ENCODE assay signal across 8 cellular contexts in the genomic region with DNA sequence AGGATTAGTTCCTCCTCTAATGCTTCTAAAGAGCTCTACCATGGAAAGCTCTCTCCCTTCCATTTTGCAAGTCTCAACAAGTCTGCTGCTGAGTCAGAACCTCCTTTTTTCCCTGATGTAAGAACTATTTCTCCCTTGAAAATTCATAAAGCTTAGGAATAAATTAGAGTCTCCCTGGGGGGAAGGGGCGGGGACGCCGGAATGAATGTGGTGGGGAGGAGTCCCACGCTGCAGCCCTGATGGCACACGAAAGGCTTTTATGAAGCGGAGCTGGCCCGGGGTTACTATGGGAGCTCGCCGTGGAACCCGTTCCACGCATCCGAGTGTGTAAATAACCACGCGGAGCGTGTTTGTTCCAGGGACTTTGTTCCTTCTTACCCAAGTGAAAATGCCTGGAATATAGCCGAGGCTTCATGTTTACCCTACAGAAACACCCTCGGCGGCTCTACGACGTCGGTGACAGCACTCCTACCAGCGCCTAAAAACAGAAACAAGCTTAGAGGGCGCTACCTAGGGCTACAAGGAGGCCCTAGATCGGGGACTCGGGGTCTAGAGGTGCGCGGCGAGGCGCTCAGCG. TPM values are rescaled to one million over a fixed set of nuclear protein-coding genes. Genes with fewer than 3 reads are reported as not detected.
DNase-seq lines count a peak whose midpoint lies in the region; ATAC-seq and TF ChIP-seq lines count a peak whose summit lies in the region.

No MANE protein-coding gene starts in this region.

- H3K27ac ChIP-seq in esophagus muscularis mucosa (replicated peaks in 1 of 4): peak overlapping the region; percentile 99 to 100 (median 100)

- H3K27me3 Mint-ChIP-seq in activated T-cell treated with anti-CD3 and anti-CD28 coated beads, Interleukin-2, amount 50 U/mL, for 4 hours (ENCODE audit: low read depth): no peaks in the 10 kb centered on the region

- H3K27me3 ChIP-seq in esophagus muscularis mucosa (no peaks in the 10 kb centered on the region), mucosa of stomach (ENCODE audit: control insufficient read depth, insufficient read depth, low read length) (no peaks in the 10 kb centered on the region)

- no peaks in the 10 kb centered on the region for H3K36me3 ChIP-seq in esophagus muscularis mucosa
- H3K36me3 ChIP-seq in mucosa of stomach (ENCODE audit: control insufficient read depth, insufficient read depth, low read length): no peaks in the 10 kb centered on the region

- DNase-seq in AG09319 (ENCODE audit: extremely low read depth, low read depth) (peak; percentile 85), NCI-H748 (lab: John Stamatoyannopoulos, UW; ENCODE audit: unreplicated experiment) (peak; percentile 77), esophagus muscularis mucosa (ENCODE audit: extremely low spot score) (peak; percentile 94)
- DNase-seq in activated T-cell treated with anti-CD3 and anti-CD28 coated beads, Interleukin-2, amount 50 U/mL, for 4 hours: peak; percentile 27
- DNase-seq in stimulated activated CD8-positive, alpha-beta memory T cell treated with anti-CD3 and anti-CD28 coated beads, Interleukin-7, amount 100 ng/mL, for 4 hours (ENCODE audit: low read depth in 2 of 2): peak; percentile 17 to 40

- intact Hi-C loops in esophagus muscularis mucosa (cut with DNase I): loop anchor here (5.0 to 10.0 kb wide), 3 partner anchors 139 to 653 kb away; a partner anchor contains a TSS

- peak overlapping the region; percentile 90 for H3K4me3 Mint-ChIP-seq in activated T-cell treated with anti-CD3 and anti-CD28 coated beads, Interleukin-2, amount 50 U/mL, for 4 hours

- H3K36me3 Mint-ChIP-seq in activated T-cell treated with anti-CD3 and anti-CD28 coated beads, Interleukin-2, amount 50 U/mL, for 4 hours (ENCODE audit: insufficient read depth): no peaks in the 10 kb centered on the region

- peaks cover 2 to 16% (median 12%) of the 10 kb centered on the region in 4 donors for H3K4me1 ChIP-seq in esophagus muscularis mucosa
- H3K4me1 ChIP-seq in mucosa of stomach (ENCODE audit: control insufficient read depth, insufficient read depth, low read length): no peaks in the 10 kb centered on the region

- TF ChIP-seq EP300 in esophagus muscularis mucosa (IDR thresholded peaks at IDR 0.05): no peak

- no peaks in the 10 kb centered on the region for H3K9me3 Mint-ChIP-seq in activated T-cell treated with anti-CD3 and anti-CD28 coated beads, Interleukin-2, amount 50 U/mL, for 4 hours

- H3K4me3 ChIP-seq in esophagus muscularis mucosa (peak overlapping the region; percentile 91 to 97 (median 96)), mucosa of stomach (ENCODE audit: low read length) (peak overlapping the region; percentile 85)

- WGBS in esophagus muscularis mucosa: 0% methylated on average over 27 of the region's 30 CpGs

- H3K9me3 ChIP-seq in esophagus muscularis mucosa (no peaks in the 10 kb centered on the region), mucosa of stomach (ENCODE audit: control insufficient read depth, low read length) (no peaks in the 10 kb centered on the region)

- peaks cover 18% of the 10 kb centered on the region for H3K4me1 Mint-ChIP-seq in activated T-cell treated with anti-CD3 and anti-CD28 coated beads, Interleukin-2, amount 50 U/mL, for 4 hours (ENCODE audit: low read depth)

- TF ChIP-seq CTCF in AG09319 (IDR thresholded peaks at IDR 0.05; ENCODE audit: low read depth, low read length) (no peak; the same call in none of the 2 replicates), esophagus muscularis mucosa (IDR thresholded peaks at IDR 0.05) (no peak)

- no peak for TF ChIP-seq POLR2A in esophagus muscularis mucosa (IDR thresholded peaks at IDR 0.05; ENCODE audit: low read depth)

- ATAC-seq in GM18868 (IDR thresholded peaks at IDR 0.05; ENCODE audit: unreplicated experiment) (peak; percentile 21), HG03103 (IDR thresholded peaks at IDR 0.05; ENCODE audit: low read depth, unreplicated experiment) (peak; percentile 23)
- peak; percentile 5 to 8 for ATAC-seq in activated T-cell treated with anti-CD3 and anti-CD28 coated beads, Interleukin-2, amount 50 U/mL, for 4 hours

- H3K9ac ChIP-seq in mucosa of stomach (ENCODE audit: low read length): peak overlapping the region; percentile 97

RNA-seq across cellular contexts. Expression of a gene that starts 0.9 kb away (rescaled TPM):
- total RNA-seq in activated T-cell treated with anti-CD3 and anti-CD28 coated beads, Interleukin-2, amount 50 U/mL, for 4 hours: 1 to 10 TPM; 4.8 to 8.7 (median 8.2) TPM
- total RNA-seq in esophagus muscularis mucosa: 10 to 100 TPM; 23.7 to 35.7 (median 25.6) TPM

Comparison
In these comparisons a context has a peak if more than half of its experiments do, and no peak if none do; other contexts are left out.
1. Peak in every context shown above with its lines: DNase-seq, ATAC-seq, H3K4me3 ChIP-seq and H3K27ac ChIP-seq.
2. DNase-seq: peak in every context shown above with its lines; median percentile 94 in esophagus muscularis mucosa; 85 in AG09319; 77 in NCI-H748; 28 in stimulated activated CD8-positive, alpha-beta memory T cell treated with anti-CD3 and anti-CD28 coated beads, Interleukin-7, amount 100 ng/mL, for 4 hours; 27 in activated T-cell treated with anti-CD3 and anti-CD28 coated beads, Interleukin-2, amount 50 U/mL, for 4 hours.